In the genomic region with DNA sequence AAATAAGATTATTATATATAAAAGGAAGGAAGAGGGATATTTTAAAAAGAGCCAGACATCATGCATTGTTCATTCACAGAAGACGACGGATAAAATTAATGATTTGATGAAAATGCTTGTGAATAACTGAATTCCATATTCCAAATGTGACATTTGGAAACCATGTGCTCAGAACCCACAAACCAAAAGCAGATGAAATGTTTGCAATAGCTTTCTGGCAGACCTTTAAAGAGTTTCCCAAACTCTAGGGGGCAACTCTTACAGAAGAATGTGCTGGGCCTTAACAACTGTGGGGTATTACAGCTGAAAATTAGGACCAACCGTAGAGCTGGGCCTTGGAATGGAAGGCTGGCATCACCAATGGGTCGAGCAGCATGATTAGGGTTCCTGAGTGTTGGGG, we compare ENCODE assay signal across 8 cellular contexts.
"Had no signal": no experiment of that assay in that cellular context is flagged by ENCODE, and none has a peak within 500 bp of the region (broad histone marks: within the 10 kb centered on the region; RNA-seq: fewer than 3 reads in every experiment).

No MANE protein-coding gene starts in this region.

- H3K4me3 ChIP-seq: GM23338 had no signal

- H3K27ac Mint-ChIP-seq: GM23338, H9, HFFc6, IgD-negative memory B cell had no signal

- H3K4me3 Mint-ChIP-seq: GM23338, H9, HFFc6, IgD-negative memory B cell had no signal

- DNase-seq: H9, HCEC 1CT, HFFc6, KBM-7 had no signal

- H3K36me3 Mint-ChIP-seq: IgD-negative memory B cell had no signal

- H3K27ac ChIP-seq: HL-60, KMS-11 had no signal

- H3K4me2 ChIP-seq: GM23338, KMS-11 had no signal

- H3K4me1 Mint-ChIP-seq: IgD-negative memory B cell had no signal

- H2AFZ ChIP-seq: GM23338 had no signal

- H3K9ac ChIP-seq: KMS-11 had no signal

- H3K9me3 Mint-ChIP-seq: GM23338, H9, IgD-negative memory B cell had no signal
